1 cellular context compared by ENCODE assay signal in genomic region chr15:91469627-91470567, GRCh38.
TF ChIP-seq lines count a peak whose summit lies in the region.

No MANE protein-coding gene starts in this region.

TF ChIP-seq in K562, 482 proteins besides CTCF, POLR2A, EP300 and RAD21 (continued from another document and continues in another):
- no peak for TF ChIP-seq ZBTB8A (IDR thresholded peaks at IDR 0.05; ENCODE audit: partially characterized antibody)
- no peak for TF ChIP-seq RBM39 (optimal IDR thresholded peaks at IDR 0.05; ENCODE audit: low read depth, low read length)
- TF ChIP-seq YBX1 (IDR thresholded peaks at IDR 0.05) = no peak
- TF ChIP-seq ZNF75A (CRISPR knock-in tag; IDR thresholded peaks at IDR 0.05) = no peak
- no peak for TF ChIP-seq TCF7L2 (IDR thresholded peaks at IDR 0.05; ENCODE audit: low read depth, low read length)
- no peak for TF ChIP-seq SNAPC5 (CRISPR knock-in tag; IDR thresholded peaks at IDR 0.05)
- TF ChIP-seq ZBTB40 (IDR thresholded peaks at IDR 0.05) = no peak
- TF ChIP-seq ZBTB40 (CRISPR knock-in tag; IDR thresholded peaks at IDR 0.05) = no peak
- peak; percentile 56; the same call in 1 of the 2 replicates for TF ChIP-seq STAT5A (IDR thresholded peaks at IDR 0.05; ENCODE audit: borderline replicate concordance, low read length)
- no peak for TF ChIP-seq NELFE (IDR thresholded peaks at IDR 0.05; ENCODE audit: insufficient read depth, insufficient read length)
- TF ChIP-seq ZNF217 (CRISPR knock-in tag; IDR thresholded peaks at IDR 0.05) = no peak
- no peak for TF ChIP-seq SRSF1 (IDR thresholded peaks at IDR 0.05; ENCODE audit: low read depth, low read length)
- TF ChIP-seq TEAD4 (IDR thresholded peaks at IDR 0.05; ENCODE audit: low read length) = peak; percentile 76
- no peak for TF ChIP-seq TEAD4 (CRISPR knock-in tag; IDR thresholded peaks at IDR 0.05; ENCODE audit: borderline replicate concordance)
- peak; percentile 39 for TF ChIP-seq CXXC5 (CRISPR knock-in tag; IDR thresholded peaks at IDR 0.05)
- no peak for TF ChIP-seq RBM25 (IDR thresholded peaks at IDR 0.05; ENCODE audit: low read depth, low read length, severe bottlenecking)
- TF ChIP-seq EGR1 (conservative IDR thresholded peaks at IDR 0.05) = peak; percentile 91
- no peak for TF ChIP-seq FOXP1 (CRISPR knock-in tag; IDR thresholded peaks at IDR 0.05)
- peak in 1 of 2 experiments; percentile 15; a peak in 1 of 4 replicates for TF ChIP-seq TRIM24 (IDR thresholded peaks at IDR 0.05)
- 0 out of 2 replicates have a peak, but pooled peaks have one; percentile 12 for TF ChIP-seq SMARCE1 (IDR thresholded peaks at IDR 0.05)
- TF ChIP-seq ZNF695 (CRISPR knock-in tag; IDR thresholded peaks at IDR 0.05) = no peak
- TF ChIP-seq E2F6 (IDR thresholded peaks at IDR 0.05; ENCODE audit: borderline replicate concordance in 1 of 2, extremely low read depth in 1 of 2, insufficient read depth in 1 of 2, insufficient read length in 1 of 2, low read depth in 1 of 2, low read length in 1 of 2, poor library complexity in 1 of 2, severe bottlenecking in 1 of 2) = peak in 1 of 2 experiments; percentile 52
- no peak for TF ChIP-seq HMG20B (CRISPR knock-in tag; IDR thresholded peaks at IDR 0.05)
- TF ChIP-seq SIN3A (IDR thresholded peaks at IDR 0.05; ENCODE audit: borderline replicate concordance in 2 of 2, control insufficient read depth in 1 of 2, low read depth in 2 of 2, low read length in 2 of 2) = no peak
- TF ChIP-seq NRF1 (conservative IDR thresholded peaks at IDR 0.05 in 1 of 2, IDR thresholded peaks at IDR 0.05 in 1 of 2) = peak; percentile 48 to 56; a peak in 3 of 4 replicates
- no peak for TF ChIP-seq ZBTB12 (CRISPR knock-in tag; IDR thresholded peaks at IDR 0.05)
- TF ChIP-seq XRCC5 (IDR thresholded peaks at IDR 0.05; ENCODE audit: low read depth, low read length) = no peak
- TF ChIP-seq MAZ (CRISPR knock-in tag; conservative IDR thresholded peaks at IDR 0.05 in 1 of 2, IDR thresholded peaks at IDR 0.05 in 1 of 2) = no peak
- no peak for TF ChIP-seq ZNF316 (IDR thresholded peaks at IDR 0.05)
- TF ChIP-seq ZSCAN32 (CRISPR knock-in tag; IDR thresholded peaks at IDR 0.05) = no peak
- TF ChIP-seq SLC30A9 (CRISPR knock-in tag; IDR thresholded peaks at IDR 0.05) = no peak
- TF ChIP-seq PHF8 (IDR thresholded peaks at IDR 0.05; ENCODE audit: borderline replicate concordance, low read length) = no peak
- TF ChIP-seq GATAD2B (IDR thresholded peaks at IDR 0.05; ENCODE audit: borderline replicate concordance) = no peak
- TF ChIP-seq MITF (IDR thresholded peaks at IDR 0.05) = no peak
- TF ChIP-seq L3MBTL2 (IDR thresholded peaks at IDR 0.05) = peak; percentile 84
- TF ChIP-seq NFIX (CRISPR knock-in tag; IDR thresholded peaks at IDR 0.05; ENCODE audit: low read depth) = peak; percentile 85
- TF ChIP-seq SUPT5H (IDR thresholded peaks at IDR 0.05) = no peak
- no peak for TF ChIP-seq CBX1 (IDR thresholded peaks at IDR 0.05; ENCODE audit: low read depth)
- no peak for TF ChIP-seq ZNF277 (CRISPR knock-in tag; IDR thresholded peaks at IDR 0.05; ENCODE audit: borderline replicate concordance)
- no peak for TF ChIP-seq TCF15 (CRISPR knock-in tag; IDR thresholded peaks at IDR 0.05)
- no peak for TF ChIP-seq KDM1A (IDR thresholded peaks at IDR 0.05)
- no peak for TF ChIP-seq E2F5 (CRISPR knock-in tag; IDR thresholded peaks at IDR 0.05)
- TF ChIP-seq ZNF184 (CRISPR knock-in tag; IDR thresholded peaks at IDR 0.05) = no peak
- peak; percentile 41; the same call in 1 of the 2 replicates for TF ChIP-seq CTBP1 (IDR thresholded peaks at IDR 0.05; ENCODE audit: borderline replicate concordance)
- TF ChIP-seq SMAD1 (IDR thresholded peaks at IDR 0.05; ENCODE audit: low read depth, low read length, partially characterized antibody) = peak; percentile 19
- TF ChIP-seq HOMEZ (CRISPR knock-in tag; IDR thresholded peaks at IDR 0.05) = no peak
- no peak for TF ChIP-seq SRSF7 (optimal IDR thresholded peaks at IDR 0.05; ENCODE audit: low read depth, low read length)
- no peak for TF ChIP-seq PATZ1 (CRISPR knock-in tag; IDR thresholded peaks at IDR 0.05; ENCODE audit: borderline replicate concordance)
